1 cellular context compared by ENCODE assay signal in genomic region chr11:2312232-2313042, GRCh38.
TF ChIP-seq lines count a peak whose summit lies in the region.

No MANE protein-coding gene starts in this region.

TF ChIP-seq in GM23338, 12 proteins besides CTCF, POLR2A, EP300 and RAD21 (continued from another document):
- TF ChIP-seq REST (IDR thresholded peaks at IDR 0.05; ENCODE audit: unreplicated experiment) (no peak), EZH2phosphoT487 (IDR thresholded peaks at IDR 0.05; ENCODE audit: unreplicated experiment) (no peak), NANOG (IDR thresholded peaks at IDR 0.05; ENCODE audit: borderline replicate concordance) (no peak), JUNB (IDR thresholded peaks at IDR 0.05; ENCODE audit: unreplicated experiment) (no peak), ZNF114 (CRISPR knock-in tag; IDR thresholded peaks at IDR 0.05) (no peak), STAT1 (IDR thresholded peaks at IDR 0.05; ENCODE audit: unreplicated experiment) (no peak), ZNF462 (CRISPR knock-in tag; IDR thresholded peaks at IDR 0.05) (no peak), CREB1 (CRISPR knock-in tag; IDR thresholded peaks at IDR 0.05; ENCODE audit: low read depth) (no peak)
TF ChIP-seq in GM23338: peak in this region for 0.
